In the genomic region with DNA sequence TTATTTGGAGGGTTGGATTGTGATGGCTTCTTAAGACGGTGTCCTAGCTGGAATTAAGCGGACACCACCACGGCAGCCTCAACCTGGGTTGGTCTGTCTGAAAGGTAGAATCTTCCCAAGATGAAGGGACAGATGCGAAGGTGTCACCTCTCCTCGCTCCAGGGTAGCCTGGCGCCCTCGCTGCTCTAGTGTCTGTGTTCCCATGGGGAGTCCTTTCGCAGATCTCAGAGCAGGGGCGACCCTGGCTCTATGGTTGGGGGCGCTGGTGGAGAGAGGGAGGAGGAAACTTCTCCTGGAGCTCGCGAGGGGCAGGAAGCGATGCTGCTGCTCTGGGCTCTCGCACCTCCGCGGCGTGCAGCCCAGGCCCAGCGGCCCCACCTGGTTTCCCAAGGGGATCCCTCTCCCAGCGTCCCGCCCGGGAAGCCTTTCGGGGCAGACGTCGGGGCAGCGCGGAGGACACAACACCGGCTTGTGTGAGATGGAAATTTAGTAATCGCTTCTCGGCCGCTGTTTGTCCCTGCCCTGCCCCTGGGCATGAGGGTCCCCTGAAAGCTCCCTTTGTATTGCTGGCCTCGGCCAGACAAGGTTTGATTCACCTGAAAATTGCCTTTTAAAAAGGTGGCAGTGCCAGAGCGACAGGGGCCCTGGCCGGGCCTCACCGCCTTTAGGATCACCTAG, we compare ENCODE assay signal across 8 cellular contexts. TPM values are rescaled to one million over a fixed set of nuclear protein-coding genes. Genes with fewer than 3 reads are reported as not detected.
DNase-seq lines count a peak whose midpoint lies in the region; ATAC-seq, FAIRE-seq and TF ChIP-seq lines count a peak whose summit lies in the region.

No MANE protein-coding gene starts in this region.

- peaks cover 57 to 72% (median 71%) of the 10 kb centered on the region in 3 donors for H3K27me3 Mint-ChIP-seq in naive B cell

- no peak for TF ChIP-seq CTCF in bronchial epithelial cell (IDR thresholded peaks at IDR 0.05; ENCODE audit: insufficient read depth, low read length, severe bottlenecking)

- peak; percentile 58 for FAIRE-seq in bronchial epithelial cell (lab: Jason Lieb, UNC)

- H3K9me3 Mint-ChIP-seq in naive B cell: no peaks in the 10 kb centered on the region

- peaks cover 25 to 37% (median 27%) of the 10 kb centered on the region in 3 donors for H3K4me1 Mint-ChIP-seq in naive B cell

- H3K27ac Mint-ChIP-seq in naive B cell: no peak overlapping the region

- DNase-seq in NCI-H748 (lab: John Stamatoyannopoulos, UW; ENCODE audit: unreplicated experiment) (peak; percentile 45), NCI-H748 treated with DMSO at 0.1 percent for 48 hours (lab: John Stamatoyannopoulos, UW) (no peak), bronchial epithelial cell (ENCODE audit: low read depth) (no peak), naive B cell (no peak), RPMI8226 (no peak), SKM-1 treated with dmso at 0.1 percent for 144 hours (lab: John Stamatoyannopoulos, UW; ENCODE audit: unreplicated experiment) (no peak)

- ATAC-seq in HG03039 (IDR thresholded peaks at IDR 0.05; ENCODE audit: unreplicated experiment) (peak; percentile 8), naive B cell (ENCODE audit: low read depth in 2 of 2) (no peak), HG02798 (IDR thresholded peaks at IDR 0.05; ENCODE audit: poor library complexity, unreplicated experiment) (no peak)

- no peak overlapping the region for H3K4me3 ChIP-seq in bronchial epithelial cell (ENCODE audit: low read depth, low read length)

- H3K27me3 ChIP-seq in bronchial epithelial cell (ENCODE audit: control insufficient read depth, insufficient read depth, low read length): peaks cover 39% of the 10 kb centered on the region

- peak overlapping the region in 7 of 8 donors; percentile 60 to 83 (median 79) for H3K4me3 Mint-ChIP-seq in naive B cell

- no peaks in the 10 kb centered on the region for H3K36me3 ChIP-seq in bronchial epithelial cell (ENCODE audit: control insufficient read depth, insufficient read depth, low read length)

- no peaks in the 10 kb centered on the region for H3K36me3 Mint-ChIP-seq in naive B cell

RNA-seq across cellular contexts. Expression of a gene that starts 1.8 kb away (rescaled TPM):
- total RNA-seq in bronchial epithelial cell: not detected in 2 replicates
- polyA plus RNA-seq in naive B cell (ENCODE audit: low read depth in 6 of 6): not detected
